26 cellular contexts compared by ENCODE assay signal in genomic region chr15:76987276-76987675, GRCh38. TPM values are rescaled to one million over a fixed set of nuclear protein-coding genes. Genes with fewer than 3 reads are reported as not detected.
DNase-seq lines count a peak whose midpoint lies in the region; ATAC-seq and TF ChIP-seq lines count a peak whose summit lies in the region.
"Had no signal": no experiment of that assay in that cellular context is flagged by ENCODE, and none has a peak within 500 bp of the region (broad histone marks: within the 10 kb centered on the region; RNA-seq: fewer than 3 reads in every experiment).

No MANE protein-coding gene starts in this region.

- TF ChIP-seq CTCF in HL-60 (IDR thresholded peaks at IDR 0.05; ENCODE audit: insufficient read depth, low read length) (no peak), GM23338 (conservative IDR thresholded peaks at IDR 0.05; ENCODE audit: low read depth in 2 of 2) (no peak)

- H3K36me3 Mint-ChIP-seq in activated T-helper 2 cell treated with anti-CD3 and anti-CD28 coated beads, Interferon-gamma antibody, Interleukin-2, Interleukin-4, amounts not matched to agents 10 μg/mL and 5 μg/mL and 100 μg/mL, durations not matched to agents 14 hours and 24 hours and 36 hours (ENCODE audit: low read depth) = no peaks in the 10 kb centered on the region
- no peaks in the 10 kb centered on the region for H3K36me3 Mint-ChIP-seq in GM23338 (ENCODE audit: low read depth)
- H3K36me3 Mint-ChIP-seq: memory B cell had no signal

- peak overlapping the region; percentile 99 for H3K27ac Mint-ChIP-seq in activated T-helper 2 cell treated with anti-CD3 and anti-CD28 coated beads, Interferon-gamma antibody, Interleukin-2, Interleukin-4, amounts not matched to agents 10 μg/mL and 5 μg/mL and 100 μg/mL, durations not matched to agents 14 hours and 24 hours and 36 hours
- H3K27ac Mint-ChIP-seq in GM23338 = no peak overlapping the region
- H3K27ac Mint-ChIP-seq: memory B cell had no signal

- no peaks in the 10 kb centered on the region for H3K4me1 ChIP-seq in GM23338 (ENCODE audit: insufficient read depth)
- H3K4me1 ChIP-seq: BE2C had no signal

- H3K36me3 ChIP-seq in GM23338 (ENCODE audit: insufficient read depth) = no peaks in the 10 kb centered on the region
- H3K36me3 ChIP-seq: BE2C had no signal

- H3K9me3 Mint-ChIP-seq in activated T-helper 2 cell treated with anti-CD3 and anti-CD28 coated beads, Interferon-gamma antibody, Interleukin-2, Interleukin-4, amounts not matched to agents 10 μg/mL and 5 μg/mL and 100 μg/mL, durations not matched to agents 14 hours and 24 hours and 36 hours = no peaks in the 10 kb centered on the region
- no peaks in the 10 kb centered on the region for H3K9me3 Mint-ChIP-seq in GM23338
- H3K9me3 Mint-ChIP-seq: memory B cell had no signal

- no peak overlapping the region for H3K4me3 Mint-ChIP-seq in activated T-helper 2 cell treated with anti-CD3 and anti-CD28 coated beads, Interferon-gamma antibody, Interleukin-2, Interleukin-4, amounts not matched to agents 10 μg/mL and 5 μg/mL and 100 μg/mL, durations not matched to agents 14 hours and 24 hours and 36 hours (ENCODE audit: low read depth)
- H3K4me3 Mint-ChIP-seq in GM23338 = no peak overlapping the region
- H3K4me3 Mint-ChIP-seq: memory B cell had no signal

- H3K27me3 ChIP-seq in HL-60 (ENCODE audit: insufficient read depth, poor library complexity, severe bottlenecking) (no peaks in the 10 kb centered on the region), GM23338 (ENCODE audit: insufficient read depth) (no peaks in the 10 kb centered on the region)
- H3K27me3 ChIP-seq: BE2C had no signal

- H3K27ac ChIP-seq in HL-60 (replicated peaks) = peak overlapping the region; percentile 90
- H3K27ac ChIP-seq in GM23338 (ENCODE audit: low read depth) = no peak overlapping the region

- intact Hi-C loops in activated T-helper 2 cell treated with anti-CD3 and anti-CD28 coated beads, Interferon-gamma antibody, Interleukin-2, Interleukin-4, amounts not matched to agents 10 μg/mL and 5 μg/mL and 100 μg/mL, durations not matched to agents 14 hours and 24 hours and 36 hours (cut with micrococcal nuclease) = loop anchor here (10.0 kb wide), 1 partner anchor 198 kb away; no protein-coding TSS in a partner anchor
- intact Hi-C loops in posterior cingulate gyrus (cut with DNase I) = no loop called here

- H3K4me3 ChIP-seq in HL-60 (replicated peaks; ENCODE audit: insufficient read depth, low read length) (no peak overlapping the region), GM23338 (no peak overlapping the region)
- H3K4me3 ChIP-seq: skin epidermis had no signal

- no peaks in the 10 kb centered on the region for H3F3A ChIP-seq in GM23338 (replicated peaks; ENCODE audit: low read depth)

- H3K27me3 Mint-ChIP-seq in activated T-helper 2 cell treated with anti-CD3 and anti-CD28 coated beads, Interferon-gamma antibody, Interleukin-2, Interleukin-4, amounts not matched to agents 10 μg/mL and 5 μg/mL and 100 μg/mL, durations not matched to agents 14 hours and 24 hours and 36 hours (ENCODE audit: low read depth) = no peaks in the 10 kb centered on the region
- H3K27me3 Mint-ChIP-seq in GM23338 (ENCODE audit: insufficient read depth, low read depth, poor library complexity) = no peaks in the 10 kb centered on the region
- H3K27me3 Mint-ChIP-seq: memory B cell had no signal

- no peak for ATAC-seq in GM23338
- ATAC-seq: esophagus mucosa, HepG2, left colon, Panc1 had no signal

- H4K20me1 ChIP-seq in GM23338 (replicated peaks; ENCODE audit: insufficient read depth) = no peaks in the 10 kb centered on the region

- no peak overlapping the region for H2AFZ ChIP-seq in GM23338

- H3K4me2 ChIP-seq in GM23338 = no peak overlapping the region

- DNase-seq in activated CD8-positive, alpha-beta memory T cell treated with anti-CD3 and anti-CD28 coated beads for 24 hours = peak; percentile 49
- no peak for DNase-seq in activated CD8-positive, alpha-beta memory T cell treated with anti-CD3 and anti-CD28 coated beads, Interleukin-2, amount 50 U/mL, for 4 hours
- DNase-seq in HL-60 (ENCODE audit: low read depth in 1 of 2, low spot score in 1 of 2) (no peak), mesenteric fat pad (ENCODE audit: low spot score) (peak; percentile 53), GM23338 (ENCODE audit: low spot score) (no peak), posterior cingulate gyrus (no peak), NCI-H524 treated with DMSO at 0.1 percent for 48 hours (lab: John Stamatoyannopoulos, UW) (no peak)
- DNase-seq in activated T-helper 2 cell treated with anti-CD3 and anti-CD28 coated beads, Interferon-gamma antibody, Interleukin-2, Interleukin-4, amounts not matched to agents 10 μg/mL and 5 μg/mL and 100 μg/mL, durations not matched to agents 14 hours and 24 hours and 36 hours (ENCODE audit: low spot score) = no peak
- DNase-seq: BE2C; DND-41; effector CD4-positive, alpha-beta T cell; foreskin melanocyte; Kasumi-1; left colon; MV-4-11; NCI-H2171; NCI-H510A treated with DMSO at 0.1 percent for 48 hours; NK-92 treated with Interleukin-12 subunit alpha and Interleukin-12 subunit beta, amount 100 ng/mL, for 24 hours; occipital lobe had no signal

- H3K79me2 ChIP-seq in GM23338 (replicated peaks; ENCODE audit: insufficient read depth) = no peaks in the 10 kb centered on the region

- no peaks in the 10 kb centered on the region for H3K9me2 ChIP-seq in GM23338 (ENCODE audit: insufficient read depth)

- H3K4me1 Mint-ChIP-seq in activated T-helper 2 cell treated with anti-CD3 and anti-CD28 coated beads, Interferon-gamma antibody, Interleukin-2, Interleukin-4, amounts not matched to agents 10 μg/mL and 5 μg/mL and 100 μg/mL, durations not matched to agents 14 hours and 24 hours and 36 hours (ENCODE audit: low read depth) = peaks cover 62% of the 10 kb centered on the region
- peaks cover 8% of the 10 kb centered on the region for H3K4me1 Mint-ChIP-seq in GM23338

TF ChIP-seq in GM23338, 12 proteins besides CTCF, POLR2A, EP300 and RAD21 (continues in another document):
- TF ChIP-seq ETS1 (IDR thresholded peaks at IDR 0.05) (no peak), NANOG (IDR thresholded peaks at IDR 0.05; ENCODE audit: borderline replicate concordance) (no peak), JUNB (IDR thresholded peaks at IDR 0.05; ENCODE audit: unreplicated experiment) (no peak), EZH2 (IDR thresholded peaks at IDR 0.05; ENCODE audit: low read depth, unreplicated experiment) (no peak)

RNA-seq across cellular contexts. Expression of gene PSTPIP1, which starts 7.7 kb away (rescaled TPM):
- 167 and 169 TPM in 2 replicates for total RNA-seq in activated T-helper 2 cell treated with anti-CD3 and anti-CD28 coated beads, Interferon-gamma antibody, Interleukin-2, Interleukin-4, amounts not matched to agents 10 μg/mL and 5 μg/mL and 100 μg/mL, durations not matched to agents 14 hours and 24 hours and 36 hours
- total RNA-seq in mesenteric fat pad = 24.8 TPM
- total RNA-seq in GM23338 (2014; rRNA removed; shearing (Covaris generic)) = 0.19 and 0.80 TPM in 2 replicates
- 3.7 TPM in 2 replicates for polyA plus RNA-seq in GM23338 (2016; fragmentation: Nextera tagmentation; extraction: Ambion mirVana)
- total RNA-seq: myocyte, temporal lobe had no signal

RNA-seq across cellular contexts. Expression of gene RCN2, which starts 55.7 kb away (rescaled TPM):
- 35.7 and 36.1 TPM in 2 replicates for total RNA-seq in activated T-helper 2 cell treated with anti-CD3 and anti-CD28 coated beads, Interferon-gamma antibody, Interleukin-2, Interleukin-4, amounts not matched to agents 10 μg/mL and 5 μg/mL and 100 μg/mL, durations not matched to agents 14 hours and 24 hours and 36 hours
- 31.4 TPM for total RNA-seq in mesenteric fat pad
- 170 and 201 TPM in 2 replicates for total RNA-seq in GM23338 (2014; rRNA removed; shearing (Covaris generic))
- 303 and 327 TPM in 2 replicates for polyA plus RNA-seq in GM23338 (2016; fragmentation: Nextera tagmentation; extraction: Ambion mirVana)

Comparison
In these comparisons a context has a peak if more than half of its experiments do, and no peak if none do; other contexts are left out.
1. DNase-seq: peak in activated CD8-positive, alpha-beta memory T cell treated with anti-CD3 and anti-CD28 coated beads for 24 hours (single experiment) and mesenteric fat pad (single experiment); none in activated CD8-positive, alpha-beta memory T cell treated with anti-CD3 and anti-CD28 coated beads, Interleukin-2, amount 50 U/mL, for 4 hours (single experiment), HL-60 (0 of 2), activated T-helper 2 cell treated with anti-CD3 and anti-CD28 coated beads, Interferon-gamma antibody, Interleukin-2, Interleukin-4, amounts not matched to agents 10 μg/mL and 5 μg/mL and 100 μg/mL, durations not matched to agents 14 hours and 24 hours and 36 hours (single experiment), GM23338 (single experiment), posterior cingulate gyrus (0 of 10) and NCI-H524 treated with DMSO at 0.1 percent for 48 hours (single experiment).
2. RNA of gene PSTPIP1, which starts 7.7 kb away (total RNA-seq): 167 to 169 TPM in activated T-helper 2 cell treated with anti-CD3 and anti-CD28 coated beads, Interferon-gamma antibody, Interleukin-2, Interleukin-4, amounts not matched to agents 10 μg/mL and 5 μg/mL and 100 μg/mL, durations not matched to agents 14 hours and 24 hours and 36 hours and 24.8 TPM in mesenteric fat pad (single experiment); 0.19 to 0.80 TPM in GM23338; every median in the first group is over 10 times any median in the second.